ENCODE assay signal across 23 cellular contexts in genomic region chr20:48098099-48098498, GRCh38.
DNase-seq lines count a peak whose midpoint lies in the region; ATAC-seq and TF ChIP-seq lines count a peak whose summit lies in the region.
"Had no signal": no experiment of that assay in that cellular context is flagged by ENCODE, and none has a peak within 500 bp of the region (broad histone marks: within the 10 kb centered on the region; RNA-seq: fewer than 3 reads in every experiment).

No MANE protein-coding gene starts in this region.

- TF ChIP-seq POLR2A in adrenal gland (IDR thresholded peaks at IDR 0.05) (no peak), tibial nerve (IDR thresholded peaks at IDR 0.05) (no peak)

- H3K4me3 Mint-ChIP-seq in stimulated activated effector memory CD8-positive, alpha-beta T cell treated with anti-CD3 and anti-CD28 coated beads, Interleukin-12 subunit alpha, Interleukin-12 subunit beta, amount 100 ng/mL, for 72 hours = no peak overlapping the region
- H3K4me3 Mint-ChIP-seq: CD4-positive, CD25-positive, alpha-beta regulatory T cell; naive thymus-derived CD4-positive, alpha-beta T cell had no signal

- H3K27me3 ChIP-seq in adrenal gland = no peaks in the 10 kb centered on the region
- H3K27me3 ChIP-seq in tibial nerve = no peaks in the 10 kb centered on the region
- H3K27me3 ChIP-seq: body of pancreas, hepatocyte, Peyer's patch had no signal

- peak; percentile 19 for ATAC-seq in stimulated activated effector memory CD8-positive, alpha-beta T cell treated with anti-CD3 and anti-CD28 coated beads, Interleukin-12 subunit alpha, Interleukin-12 subunit beta, amount 100 ng/mL, for 72 hours
- ATAC-seq: naive thymus-derived CD4-positive, alpha-beta T cell had no signal

- DNase-seq in NCI-H2227 (lab: John Stamatoyannopoulos, UW; ENCODE audit: unreplicated experiment) (peak; percentile 7), NCI-H2227 treated with DMSO at 0.1 percent for 48 hours (lab: John Stamatoyannopoulos, UW) (no peak), NAMALWA (ENCODE audit: low spot score) (peak; percentile 10), astrocyte of the hippocampus (ENCODE audit: low read depth, low spot score) (peak; percentile 19), CD1c-positive myeloid dendritic cell (ENCODE audit: extremely low spot score) (no peak), adrenal gland (no peak), tibial nerve (ENCODE audit: low spot score in 2 of 2) (no peak)
- no peak for DNase-seq in stimulated activated effector memory CD8-positive, alpha-beta T cell treated with anti-CD3 and anti-CD28 coated beads, Interleukin-12 subunit alpha, Interleukin-12 subunit beta, amount 100 ng/mL, for 72 hours (ENCODE audit: low spot score in 2 of 2)
- DNase-seq: activated CD4-positive, alpha-beta T cell treated with anti-CD3 and anti-CD28 coated beads, Interleukin-2, amount 50 U/mL, for 1 hour; activated T-cell treated with anti-CD3 and anti-CD28 coated beads for 4 hours; CD4-positive, CD25-positive, alpha-beta regulatory T cell; Kasumi-1; naive thymus-derived CD4-positive, alpha-beta T cell; NCI-H1417 treated with DMSO at 0.1 percent for 48 hours; NCI-H2171; NCI-H748 treated with DMSO at 0.1 percent for 48 hours; Peyer's patch; stimulated activated CD4-positive, alpha-beta T cell treated with anti-CD3 and anti-CD28 coated beads, Interleukin-4, amount 100 ng/mL, for 24 hours had no signal

- intact Hi-C loops in adrenal gland (cut with DNase I) = no loop called here

- H3K4me1 Mint-ChIP-seq in stimulated activated effector memory CD8-positive, alpha-beta T cell treated with anti-CD3 and anti-CD28 coated beads, Interleukin-12 subunit alpha, Interleukin-12 subunit beta, amount 100 ng/mL, for 72 hours = no peaks in the 10 kb centered on the region
- H3K4me1 Mint-ChIP-seq: CD4-positive, CD25-positive, alpha-beta regulatory T cell; naive thymus-derived CD4-positive, alpha-beta T cell had no signal

- H3K4me1 ChIP-seq in adrenal gland (replicated peaks in 1 of 2) (no peaks in the 10 kb centered on the region), tibial nerve (no peaks in the 10 kb centered on the region)
- H3K4me1 ChIP-seq: Peyer's patch had no signal

- H3K9me3 Mint-ChIP-seq in stimulated activated effector memory CD8-positive, alpha-beta T cell treated with anti-CD3 and anti-CD28 coated beads, Interleukin-12 subunit alpha, Interleukin-12 subunit beta, amount 100 ng/mL, for 72 hours = no peaks in the 10 kb centered on the region
- H3K9me3 Mint-ChIP-seq: activated naive CD4-positive, alpha-beta T cell treated with anti-CD3 and anti-CD28 coated beads, Interleukin-2, amount 50 U/mL, for 72 hours; naive thymus-derived CD4-positive, alpha-beta T cell had no signal

- WGBS in adrenal gland, 4 donors = 80 to 100% (median 91%) methylated on average over 1 to 2 of the region's 2 CpGs
- WGBS in tibial nerve, 2 donors = 88% methylated on average over 2 of the region's 2 CpGs; no CpG with 5 or more reads in 1 of the 2 donors

- H3K4me3 ChIP-seq in adrenal gland (no peak overlapping the region), tibial nerve (no peak overlapping the region)
- H3K4me3 ChIP-seq: body of pancreas, coronary artery, hepatocyte, Peyer's patch, skin epidermis had no signal

- no peaks in the 10 kb centered on the region for H3K9me3 ChIP-seq in adrenal gland (replicated peaks in 1 of 3)
- H3K9me3 ChIP-seq in tibial nerve = no peaks in the 10 kb centered on the region
- H3K9me3 ChIP-seq: body of pancreas, Peyer's patch had no signal

- no peaks in the 10 kb centered on the region for H3K36me3 Mint-ChIP-seq in stimulated activated effector memory CD8-positive, alpha-beta T cell treated with anti-CD3 and anti-CD28 coated beads, Interleukin-12 subunit alpha, Interleukin-12 subunit beta, amount 100 ng/mL, for 72 hours
- H3K36me3 Mint-ChIP-seq: activated naive CD4-positive, alpha-beta T cell treated with anti-CD3 and anti-CD28 coated beads, Interleukin-2, amount 50 U/mL, for 72 hours; CD4-positive, CD25-positive, alpha-beta regulatory T cell; naive thymus-derived CD4-positive, alpha-beta T cell had no signal

- no peak overlapping the region for H3K27ac Mint-ChIP-seq in stimulated activated effector memory CD8-positive, alpha-beta T cell treated with anti-CD3 and anti-CD28 coated beads, Interleukin-12 subunit alpha, Interleukin-12 subunit beta, amount 100 ng/mL, for 72 hours
- H3K27ac Mint-ChIP-seq: activated naive CD4-positive, alpha-beta T cell treated with anti-CD3 and anti-CD28 coated beads, Interleukin-2, amount 50 U/mL, for 72 hours; CD4-positive, CD25-positive, alpha-beta regulatory T cell; naive thymus-derived CD4-positive, alpha-beta T cell had no signal

- no peak for TF ChIP-seq EP300 in tibial nerve (IDR thresholded peaks at IDR 0.05)

- H3K27ac ChIP-seq in adrenal gland (no peak overlapping the region), tibial nerve (no peak overlapping the region)
- H3K27ac ChIP-seq: coronary artery, hepatocyte, Peyer's patch, skin epidermis had no signal

- no peaks in the 10 kb centered on the region for H3K36me3 ChIP-seq in adrenal gland (replicated peaks in 1 of 2)
- H3K36me3 ChIP-seq in tibial nerve = no peaks in the 10 kb centered on the region
- H3K36me3 ChIP-seq: Peyer's patch had no signal

- no peak for TF ChIP-seq CTCF in adrenal gland (IDR thresholded peaks at IDR 0.05)
- TF ChIP-seq CTCF in tibial nerve (IDR thresholded peaks at IDR 0.05) = no peak

Comparison
In these comparisons a context has a peak if more than half of its experiments do, and no peak if none do; other contexts are left out.
1. DNase-seq: peak in NCI-H2227 (single experiment), NAMALWA (single experiment) and astrocyte of the hippocampus (single experiment); none in NCI-H2227 treated with DMSO at 0.1 percent for 48 hours (single experiment), stimulated activated effector memory CD8-positive, alpha-beta T cell treated with anti-CD3 and anti-CD28 coated beads, Interleukin-12 subunit alpha, Interleukin-12 subunit beta, amount 100 ng/mL, for 72 hours (0 of 2), CD1c-positive myeloid dendritic cell (single experiment), adrenal gland (0 of 7) and tibial nerve (0 of 2).